In genomic region chr11:131912127-131912526, GRCh38 we compare ENCODE assay signal across 15 cellular contexts.
DNase-seq lines count a peak whose midpoint lies in the region; ATAC-seq and TF ChIP-seq lines count a peak whose summit lies in the region.
"Had no signal": no experiment of that assay in that cellular context is flagged by ENCODE, and none has a peak within 500 bp of the region (broad histone marks: within the 10 kb centered on the region; RNA-seq: fewer than 3 reads in every experiment).

No MANE protein-coding gene starts in this region.

- H4K20me1 ChIP-seq in IMR-90 (ENCODE audit: insufficient read depth, low read length), result no peaks in the 10 kb centered on the region

- H3K23ac ChIP-seq in IMR-90 (ENCODE audit: low read depth, low read length), result peak overlapping the region; percentile 53

- H3K4me2 ChIP-seq in IMR-90 (ENCODE audit: low read depth, low read length), result peak overlapping the region; percentile 58

- TF ChIP-seq CTCF in AG09309 (IDR thresholded peaks at IDR 0.05; ENCODE audit: control insufficient read depth, insufficient read depth, low read depth, low read length, missing control alignments), result no peak
- TF ChIP-seq CTCF in IMR-90 (conservative IDR thresholded peaks at IDR 0.05; ENCODE audit: low read depth, low read length), result no peak
- no peak for TF ChIP-seq CTCF in endothelial cell (IDR thresholded peaks at IDR 0.05; ENCODE audit: unreplicated experiment)
- no peak for TF ChIP-seq CTCF in neural crest cell (conservative IDR thresholded peaks at IDR 0.05)

- H2AK5ac ChIP-seq in IMR-90 (ENCODE audit: low read depth, low read length), result peak overlapping the region; percentile 70; the same call in 1 of the 2 replicates

- ATAC-seq in IMR-90 (ENCODE audit: low read depth), result no peak
- ATAC-seq in activated CD8-positive, alpha-beta T cell treated with anti-CD3 and anti-CD28 coated beads, Interleukin-2, amount 10 ng/mL, durations not matched to agents 7 days and 5 days, result no peak
- ATAC-seq: activated naive CD4-positive, alpha-beta T cell treated with anti-CD3 and anti-CD28 coated beads, Interleukin-2, amount 50 U/mL, for 72 hours had no signal

- H2BK20ac ChIP-seq in IMR-90 (ENCODE audit: low read depth, low read length), result peak overlapping the region; percentile 38; the same call in 1 of the 2 replicates

- peak overlapping the region; percentile 69 for H3K4ac ChIP-seq in IMR-90 (ENCODE audit: low read depth, low read length)

- peak overlapping the region; percentile 21 for H2BK5ac ChIP-seq in IMR-90 (ENCODE audit: low read depth, low read length, poor library complexity, severe bottlenecking)

- intact Hi-C loops in IMR-90 (cut with micrococcal nuclease), result loop anchor here (5.0 kb wide), 2 partner anchors 150 to 200 kb away; no protein-coding TSS in a partner anchor

- H3K9me1 ChIP-seq in IMR-90 (ENCODE audit: insufficient read depth, low read length), result peaks cover 10% of the 10 kb centered on the region

- H2AK9ac ChIP-seq in IMR-90 (replicated peaks; ENCODE audit: low read depth, low read length, poor library complexity), result peak overlapping the region; percentile 80

- peaks cover 39 to 73% of the 10 kb centered on the region in 2 experiments for H3K79me1 ChIP-seq in IMR-90 (ENCODE audit: low read depth in 1 of 2, low read length in 2 of 2)

- 72% methylated on average over 6 of the region's 7 CpGs; no CpG with 5 or more reads in 1 of the 2 experiments for WGBS in IMR-90 (ENCODE audit: extremely low coverage in 2 of 2, insufficient read length in 1 of 2), 2 experiments

- H3K14ac ChIP-seq in IMR-90 (replicated peaks; ENCODE audit: low read depth, low read length), result peak overlapping the region; percentile 43

- H3K4me3 ChIP-seq in AG09309 (ENCODE audit: control insufficient read depth, low read depth, low read length) (peak overlapping the region; percentile 87), IMR-90 (ENCODE audit: insufficient read depth, low read depth, low read length) (no peak overlapping the region; the same call in 1 of the 2 replicates)

- no peak for TF ChIP-seq RAD21 in IMR-90 (IDR thresholded peaks at IDR 0.05; ENCODE audit: low read length)

- peak overlapping the region; percentile 95 for H2AFZ ChIP-seq in IMR-90 (replicated peaks; ENCODE audit: low read length, poor library complexity)

- H3K27me3 Mint-ChIP-seq in endothelial cell (ENCODE audit: unreplicated experiment) (peaks cover 3% of the 10 kb centered on the region), neural crest cell (ENCODE audit: low read depth) (peaks cover 47% of the 10 kb centered on the region)
- H3K27me3 Mint-ChIP-seq in activated CD8-positive, alpha-beta T cell treated with anti-CD3 and anti-CD28 coated beads, Interleukin-2, amount 10 ng/mL, durations not matched to agents 7 days and 5 days (ENCODE audit: low read depth), result peaks cover 31% of the 10 kb centered on the region

- no peak overlapping the region; the same call in 1 of the 2 replicates for H3K27ac ChIP-seq in IMR-90 (ENCODE audit: insufficient read depth, low read length)
- H3K27ac ChIP-seq: tibial artery had no signal

- CTCF ChIA-PET in IMR-90 (lab: Yijun Ruan, JAX), result interaction anchor here (0.6 to 2.9 kb wide), 7 partner anchors 11 to 224 kb away, joined by 3 to 14 read pairs (median 5); no protein-coding TSS in a partner anchor
- CTCF ChIA-PET in activated CD8-positive, alpha-beta T cell treated with anti-CD3 and anti-CD28 coated beads, Interleukin-2, amount 10 ng/mL, durations not matched to agents 7 days and 5 days (lab: Charles Lee), result no interaction called here

- no peaks in the 10 kb centered on the region for H3K27me3 ChIP-seq in IMR-90 (ENCODE audit: control insufficient read depth, insufficient read depth, low read length)

- peak overlapping the region; percentile 26 for H3K27ac Mint-ChIP-seq in endothelial cell (ENCODE audit: unreplicated experiment)
- no peak overlapping the region for H3K27ac Mint-ChIP-seq in neural crest cell (ENCODE audit: unreplicated experiment)
- H3K27ac Mint-ChIP-seq in activated CD8-positive, alpha-beta T cell treated with anti-CD3 and anti-CD28 coated beads, Interleukin-2, amount 10 ng/mL, durations not matched to agents 7 days and 5 days, result no peak overlapping the region
- H3K27ac Mint-ChIP-seq: activated naive CD4-positive, alpha-beta T cell treated with anti-CD3 and anti-CD28 coated beads, Interleukin-2, amount 50 U/mL, for 72 hours; B cell had no signal

- DNase-seq in AG09309 (ENCODE audit: low read depth), result no peak
- DNase-seq in IMR-90, result no peak
- DNase-seq in endothelial cell (ENCODE audit: low spot score), result no peak
- DNase-seq in neural crest cell (ENCODE audit: low read depth, low spot score), result no peak
- DNase-seq in activated CD8-positive, alpha-beta T cell treated with anti-CD3 and anti-CD28 coated beads, Interleukin-2, amount 10 ng/mL, durations not matched to agents 7 days and 5 days, result no peak
- DNase-seq in islet precursor cell, result no peak
- DNase-seq in D341Med (ENCODE audit: low spot score), result no peak
- DNase-seq in NCI-H1092 (lab: John Stamatoyannopoulos, UW), result no peak
- DNase-seq: DMS153; NCI-H2171 treated with DMSO at 0.1 percent for 48 hours; SHP77; stimulated activated CD4-positive, alpha-beta T cell treated with anti-CD3 and anti-CD28 coated beads, Interleukin-2, amount 100 ng/mL, for 48 hours; tibial artery had no signal

- no peak for TF ChIP-seq POLR2A in IMR-90 (IDR thresholded peaks at IDR 0.05; ENCODE audit: low read depth, low read length)

- no peak overlapping the region; the same call in 1 of the 2 replicates for H3K9ac ChIP-seq in IMR-90 (ENCODE audit: low read depth, low read length)

- no peak overlapping the region for H3K56ac ChIP-seq in IMR-90 (ENCODE audit: extremely low read depth, insufficient read depth, low read length)

- in situ Hi-C loops in IMR-90 (cut with MboI; ENCODE audit: low sequenced_read_pairs), result no loop called here

- H2BK120ac ChIP-seq in IMR-90 (ENCODE audit: low read depth, low read length), result peak overlapping the region; percentile 78

- H3K4me3 Mint-ChIP-seq in endothelial cell (ENCODE audit: unreplicated experiment) (no peak overlapping the region), neural crest cell (peak overlapping the region; percentile 42)
- H3K4me3 Mint-ChIP-seq in activated CD8-positive, alpha-beta T cell treated with anti-CD3 and anti-CD28 coated beads, Interleukin-2, amount 10 ng/mL, durations not matched to agents 7 days and 5 days, result no peak overlapping the region
- H3K4me3 Mint-ChIP-seq: B cell had no signal

- H4K8ac ChIP-seq in IMR-90 (ENCODE audit: low read depth in 2 of 2, low read length in 2 of 2), result peak overlapping the region in 1 of 2 experiments; percentile 73; a peak in 3 of 4 replicates

- no peaks in the 10 kb centered on the region for H3K36me3 Mint-ChIP-seq in endothelial cell (ENCODE audit: low read depth, unreplicated experiment)
- no peaks in the 10 kb centered on the region for H3K36me3 Mint-ChIP-seq in neural crest cell (ENCODE audit: low read depth)
- peaks cover 2% of the 10 kb centered on the region for H3K36me3 Mint-ChIP-seq in activated CD8-positive, alpha-beta T cell treated with anti-CD3 and anti-CD28 coated beads, Interleukin-2, amount 10 ng/mL, durations not matched to agents 7 days and 5 days (ENCODE audit: low read depth)

- POLR2A ChIA-PET in IMR-90 (lab: Charles Lee; ENCODE audit: unreplicated experiment), result no interaction called here
- POLR2A ChIA-PET in activated CD8-positive, alpha-beta T cell treated with anti-CD3 and anti-CD28 coated beads, Interleukin-2, amount 10 ng/mL, durations not matched to agents 7 days and 5 days (lab: Charles Lee), result no interaction called here

- H3K9me3 ChIP-seq in IMR-90 (ENCODE audit: control insufficient read depth, insufficient read depth, low read length), result no peaks in the 10 kb centered on the region
- H3K9me3 ChIP-seq: tibial artery had no signal

- dilution Hi-C loops in IMR-90 (cut with HindIII; ENCODE audit: low sequenced_read_pairs, unreplicated experiment), result no loop called here

- peaks cover 5% of the 10 kb centered on the region for H3K4me1 ChIP-seq in IMR-90 (ENCODE audit: control insufficient read depth, insufficient read depth, low read length)

- peak overlapping the region; percentile 24 for H4K91ac ChIP-seq in IMR-90 (ENCODE audit: insufficient read depth, low read depth, low read length)

- H3K4me1 Mint-ChIP-seq in endothelial cell (ENCODE audit: unreplicated experiment) (peaks cover 6% of the 10 kb centered on the region), neural crest cell (peaks cover 10% of the 10 kb centered on the region)
- H3K4me1 Mint-ChIP-seq in activated CD8-positive, alpha-beta T cell treated with anti-CD3 and anti-CD28 coated beads, Interleukin-2, amount 10 ng/mL, durations not matched to agents 7 days and 5 days (ENCODE audit: low read depth), result peaks cover 9% of the 10 kb centered on the region
- H3K4me1 Mint-ChIP-seq: B cell had no signal

- peak overlapping the region; percentile 62; the same call in 2 of the 3 replicates for H2BK15ac ChIP-seq in IMR-90 (ENCODE audit: low read depth, low read length)

- no peaks in the 10 kb centered on the region for H3K36me3 ChIP-seq in IMR-90 (ENCODE audit: control insufficient read depth, insufficient read depth, low read length)
- H3K36me3 ChIP-seq: tibial artery had no signal

- no TSS peak for BruUV-seq in IMR-90 (replicated peaks; lab: Mats Ljungman, UMichigan)

- no peaks in the 10 kb centered on the region for H3K9me3 Mint-ChIP-seq in endothelial cell (ENCODE audit: unreplicated experiment)
- no peaks in the 10 kb centered on the region for H3K9me3 Mint-ChIP-seq in neural crest cell
- H3K9me3 Mint-ChIP-seq in activated CD8-positive, alpha-beta T cell treated with anti-CD3 and anti-CD28 coated beads, Interleukin-2, amount 10 ng/mL, durations not matched to agents 7 days and 5 days (ENCODE audit: insufficient read depth), result no peaks in the 10 kb centered on the region

- H3K18ac ChIP-seq in IMR-90 (ENCODE audit: low read depth, low read length), result no peak overlapping the region

- peak overlapping the region; percentile 24; the same call in 1 of the 2 replicates for H4K5ac ChIP-seq in IMR-90 (ENCODE audit: low read depth, low read length)

TF ChIP-seq in IMR-90, 13 proteins besides CTCF, POLR2A, EP300 and RAD21:
- TF ChIP-seq BHLHE40 (IDR thresholded peaks at IDR 0.05; ENCODE audit: low read depth, low read length), result no peak
- no peak for TF ChIP-seq RFX5 (IDR thresholded peaks at IDR 0.05; ENCODE audit: low read depth, low read length)
- TF ChIP-seq CEBPB (IDR thresholded peaks at IDR 0.05; ENCODE audit: low read depth, low read length), result no peak
- no peak for TF ChIP-seq MAFK (IDR thresholded peaks at IDR 0.05; ENCODE audit: low read depth, low read length)
- no peak for TF ChIP-seq RCOR1 (IDR thresholded peaks at IDR 0.05; ENCODE audit: insufficient replicate concordance, low read length)
- TF ChIP-seq SMC3 (IDR thresholded peaks at IDR 0.05; ENCODE audit: low read depth, low read length), result no peak
- no peak for TF ChIP-seq NFE2L2 (IDR thresholded peaks at IDR 0.05; ENCODE audit: low read depth, low read length)
